9 cellular contexts compared by ENCODE assay signal in genomic region chr19:29850482-29850881, GRCh38.
"Had no signal": no experiment of that assay in that cellular context is flagged by ENCODE, and none has a peak within 500 bp of the region (broad histone marks: within the 10 kb centered on the region; RNA-seq: fewer than 3 reads in every experiment).

No MANE protein-coding gene starts in this region.

- H3K27ac ChIP-seq: KMS-11 had no signal

- DNase-seq: H9, HCEC 1CT, HFFc6, KBM-7 had no signal

- H3K4me3 ChIP-seq: GM23338 had no signal

- H2AFZ ChIP-seq: GM23338 had no signal

- H3K9ac ChIP-seq: KMS-11 had no signal

- ATAC-seq: GM23338 had no signal

- H3K4me2 ChIP-seq: GM23338, KMS-11 had no signal

- FAIRE-seq: H1, H54, HTR-8/SVneo had no signal
